Comparison of ENCODE assay signal across 9 cellular contexts in the genomic region with DNA sequence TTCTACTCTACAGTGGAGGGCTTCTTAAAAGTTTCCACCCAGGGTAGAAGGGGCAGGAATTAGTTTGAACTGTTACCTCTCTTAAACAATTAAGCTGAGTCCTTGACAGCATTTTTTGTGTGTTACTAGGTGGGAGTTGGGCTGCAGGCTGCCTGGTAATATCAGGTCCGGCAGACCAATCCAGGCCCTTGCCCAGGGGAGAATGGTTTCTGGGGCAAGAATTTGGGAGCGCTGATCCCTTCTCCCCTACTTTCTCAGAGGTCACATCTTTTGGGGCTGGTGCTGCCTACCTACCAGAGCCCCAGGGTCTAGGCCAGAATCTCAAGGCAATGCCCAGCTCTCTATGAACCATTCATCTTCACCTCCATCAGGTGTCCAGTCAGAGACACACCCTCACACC. TPM values are rescaled to one million over a fixed set of nuclear protein-coding genes. Genes with fewer than 3 reads are reported as not detected.
DNase-seq lines count a peak whose midpoint lies in the region; ATAC-seq and TF ChIP-seq lines count a peak whose summit lies in the region.
"Had no signal": no experiment of that assay in that cellular context is flagged by ENCODE, and none has a peak within 500 bp of the region (broad histone marks: within the 10 kb centered on the region; RNA-seq: fewer than 3 reads in every experiment).

No MANE protein-coding gene starts in this region.

- in situ Hi-C loops in KBM-7 (cut with MboI; ENCODE audit: low pct_unique_long_range_greater_than_20kb, low sequenced_read_pairs): no loop called here

- ATAC-seq in HG02870 (IDR thresholded peaks at IDR 0.05; ENCODE audit: unreplicated experiment): no peak

- H3K9me3 ChIP-seq in DOHH2 (ENCODE audit: control insufficient read depth, insufficient read depth, low read length): no peaks in the 10 kb centered on the region
- no peaks in the 10 kb centered on the region for H3K9me3 ChIP-seq in parathyroid adenoma (ENCODE audit: control insufficient read depth, low read length)

- H4K20me1 ChIP-seq in DOHH2 (ENCODE audit: control insufficient read depth, insufficient read depth, low read depth, low read length): peaks cover 15% of the 10 kb centered on the region

- CTCF ChIA-PET in RWPE1 (lab: Yijun Ruan, JAX): no interaction called here

- H3K79me2 ChIP-seq in DOHH2 (ENCODE audit: control insufficient read depth, low read length): peaks cover 73% of the 10 kb centered on the region
- peaks cover 32% of the 10 kb centered on the region for H3K79me2 ChIP-seq in parathyroid adenoma

- no peak overlapping the region for H3K9ac ChIP-seq in parathyroid adenoma

- no peaks in the 10 kb centered on the region for H3F3A ChIP-seq in DOHH2 (ENCODE audit: control insufficient read depth, insufficient read depth)

- H3K27ac ChIP-seq in DOHH2 (ENCODE audit: low read depth, low read length): peak overlapping the region; percentile 65; the same call in 1 of the 2 replicates
- H3K27ac ChIP-seq in RWPE1: peak overlapping the region; percentile 91
- H3K27ac ChIP-seq in parathyroid adenoma: no peak overlapping the region

- peak overlapping the region; percentile 93 for H3K4me3 ChIP-seq in DOHH2 (ENCODE audit: low read length)
- H3K4me3 ChIP-seq in epithelial cell of proximal tubule (ENCODE audit: low read depth, low read length): peak overlapping the region; percentile 99
- no peak overlapping the region for H3K4me3 ChIP-seq in parathyroid adenoma (ENCODE audit: low read depth, low read length)

- POLR2A ChIA-PET in RWPE1 (lab: Yijun Ruan, JAX; ENCODE audit: low non-redundant PET): no interaction called here

- H3K4me2 ChIP-seq in DOHH2 (ENCODE audit: low read length) (peak overlapping the region; percentile 87), parathyroid adenoma (ENCODE audit: low read length) (peak overlapping the region; percentile 91)

- H3K4me1 ChIP-seq in DOHH2 (ENCODE audit: control insufficient read depth, low read length) (peaks cover 28% of the 10 kb centered on the region), parathyroid adenoma (peaks cover 4% of the 10 kb centered on the region)

- no peak for TF ChIP-seq CTCF in DOHH2 (IDR thresholded peaks at IDR 0.05; ENCODE audit: low read depth, low read length, poor library complexity, severe bottlenecking)
- TF ChIP-seq CTCF in RWPE1 (conservative IDR thresholded peaks at IDR 0.05; ENCODE audit: low read depth): no peak
- no peak for TF ChIP-seq CTCF in epithelial cell of proximal tubule (conservative IDR thresholded peaks at IDR 0.05; ENCODE audit: low read depth, low read length)
- TF ChIP-seq CTCF in parathyroid adenoma (IDR thresholded peaks at IDR 0.05): no peak

- peaks cover 64% of the 10 kb centered on the region for H3K36me3 ChIP-seq in DOHH2 (ENCODE audit: control insufficient read depth, low read length)
- H3K36me3 ChIP-seq in parathyroid adenoma (ENCODE audit: control insufficient read depth, insufficient read depth, low read length): no peaks in the 10 kb centered on the region

- DNase-seq in RWPE1 (ENCODE audit: low spot score): no peak
- no peak for DNase-seq in epithelial cell of proximal tubule (ENCODE audit: low read depth)
- no peak for DNase-seq in germinal center (ENCODE audit: low spot score)
- no peak for DNase-seq in KBM-7
- DNase-seq in stimulated activated CD4-positive, alpha-beta T cell treated with anti-CD3 and anti-CD28 coated beads, Interleukin-4, amount 100 ng/mL, for 24 hours: no peak
- DNase-seq: NCI-H2227 treated with DMSO at 0.1 percent for 48 hours had no signal

- H3K27me3 ChIP-seq in DOHH2 (ENCODE audit: control insufficient read depth, low read length) (no peaks in the 10 kb centered on the region), parathyroid adenoma (ENCODE audit: control insufficient read depth, insufficient read depth, low read length) (no peaks in the 10 kb centered on the region)

- H2AFZ ChIP-seq in parathyroid adenoma: no peak overlapping the region

- H3K9me2 ChIP-seq in DOHH2 (replicated peaks; ENCODE audit: control insufficient read depth, low read length): no peaks in the 10 kb centered on the region

RNA-seq across cellular contexts. Expression of a gene that starts 1.6 kb away (rescaled TPM):
- 21.4 and 35.5 TPM in 2 replicates for total RNA-seq in epithelial cell of proximal tubule

RNA-seq across cellular contexts. Expression of a gene that starts 14.2 kb away (rescaled TPM):
- total RNA-seq in epithelial cell of proximal tubule: 24.5 and 29.5 TPM in 2 replicates

RNA-seq across cellular contexts. Expression of a gene that starts 17.8 kb away (rescaled TPM):
- 100 and 130 TPM in 2 replicates for total RNA-seq in epithelial cell of proximal tubule
